In genomic region chr9:124879226-124879625, GRCh38 we compare ENCODE assay signal across 28 cellular contexts. TPM values are rescaled to one million over a fixed set of nuclear protein-coding genes. Genes with fewer than 3 reads are reported as not detected.
DNase-seq lines count a peak whose midpoint lies in the region; ATAC-seq, FAIRE-seq and TF ChIP-seq lines count a peak whose summit lies in the region.
"Had no signal": no experiment of that assay in that cellular context is flagged by ENCODE, and none has a peak within 500 bp of the region (broad histone marks: within the 10 kb centered on the region; RNA-seq: fewer than 3 reads in every experiment).

No MANE protein-coding gene starts in this region.

- H3K9me3 ChIP-seq in K562 (replicated peaks; ENCODE audit: control insufficient read depth, insufficient read depth, low read depth, low read length): no peaks in the 10 kb centered on the region
- no peaks in the 10 kb centered on the region for H3K9me3 ChIP-seq in upper lobe of right lung
- H3K9me3 ChIP-seq: A549, HAP-1, heart left ventricle, ovary, tibial nerve had no signal

- in situ Hi-C loops in K562 (cut with MboI): no loop called here

- peaks cover 4% of the 10 kb centered on the region; the same call in 1 of the 2 replicates for H4K20me1 ChIP-seq in K562 (replicated peaks; ENCODE audit: control insufficient read depth, insufficient read depth, low read length)

- H3K9me3 Mint-ChIP-seq in activated naive CD8-positive, alpha-beta T cell treated with anti-CD3 and anti-CD28 coated beads, Interleukin-2, amount 10 ng/mL, durations not matched to agents 7 days and 5 days: no peaks in the 10 kb centered on the region
- no peaks in the 10 kb centered on the region for H3K9me3 Mint-ChIP-seq in activated naive CD8-positive, alpha-beta T cell treated with anti-CD3 and anti-CD28 coated beads for 36 hours
- H3K9me3 Mint-ChIP-seq in memory B cell: no peaks in the 10 kb centered on the region
- H3K9me3 Mint-ChIP-seq: naive thymus-derived CD4-positive, alpha-beta T cell had no signal

- H3K4me1 ChIP-seq in K562 (replicated peaks in 1 of 2; ENCODE audit: control insufficient read depth in 2 of 2, insufficient read depth in 2 of 2, low read length in 2 of 2): no peaks in the 10 kb centered on the region; a peak in 1 of 5 replicates
- H3K4me1 ChIP-seq in upper lobe of right lung: peaks cover under 1% of the 10 kb centered on the region
- H3K4me1 ChIP-seq: A549, tibial nerve had no signal

- peaks cover 4% of the 10 kb centered on the region for H3K4me1 Mint-ChIP-seq in activated naive CD8-positive, alpha-beta T cell treated with anti-CD3 and anti-CD28 coated beads, Interleukin-2, amount 10 ng/mL, durations not matched to agents 7 days and 5 days
- H3K4me1 Mint-ChIP-seq in activated naive CD8-positive, alpha-beta T cell treated with anti-CD3 and anti-CD28 coated beads for 36 hours: peaks cover 2% of the 10 kb centered on the region
- peaks cover 6% of the 10 kb centered on the region for H3K4me1 Mint-ChIP-seq in memory B cell

- BruUV-seq in K562 (replicated peaks; lab: Mats Ljungman, UMichigan): no TSS peak

- H3K4me3 ChIP-seq in K562 (no peak overlapping the region), upper lobe of right lung (no peak overlapping the region)
- H3K4me3 ChIP-seq: A549, HAP-1, heart left ventricle, ovary, tibial nerve had no signal

- no peak for DNase-seq in activated naive CD8-positive, alpha-beta T cell treated with anti-CD3 and anti-CD28 coated beads, Interleukin-2, amount 10 ng/mL, durations not matched to agents 7 days and 5 days
- DNase-seq in activated naive CD8-positive, alpha-beta T cell treated with anti-CD3 and anti-CD28 coated beads for 36 hours: no peak
- no peak for DNase-seq in K562 (ENCODE audit: extremely low read depth in 1 of 4, low spot score in 3 of 4)
- DNase-seq in memory B cell (ENCODE audit: low spot score in 2 of 2): no peak
- DNase-seq in upper lobe of right lung: no peak
- DNase-seq in HuH-7.5 (ENCODE audit: low spot score): no peak
- DNase-seq in NCI-H1436 (lab: John Stamatoyannopoulos, UW): no peak
- no peak for DNase-seq in iPS-NIHi7 (ENCODE audit: extremely low spot score)
- DNase-seq: activated CD4-positive, alpha-beta T cell treated with anti-CD3 and anti-CD28 coated beads, Interleukin-2, amount 50 U/mL, for 1 hour; activated CD8-positive, alpha-beta memory T cell treated with anti-CD3 and anti-CD28 coated beads, Interleukin-2, amount 50 U/mL, for 48 hours; activated effector memory CD4-positive, alpha-beta T cell treated with Interleukin-2 at 50 U/mL for 16 hours; COR-L47; DMS79; erythroblast; GF-D8; left colon; NCI-H1092 treated with DMSO at 0.1 percent for 48 hours; NCI-H2081; NCI-H345; ovary; right cardiac atrium had no signal

- no peak for TF ChIP-seq RAD21 in K562 (CRISPR knock-in tag; conservative IDR thresholded peaks at IDR 0.05 in 1 of 2, IDR thresholded peaks at IDR 0.05 in 1 of 2)

- H3K36me3 ChIP-seq in K562 (ENCODE audit: control insufficient read depth, insufficient read depth, low read length) (peaks cover 77% of the 10 kb centered on the region), upper lobe of right lung (peaks cover 96% of the 10 kb centered on the region)
- H3K36me3 ChIP-seq: ovary had no signal

- intact Hi-C loops in K562 (cut with micrococcal nuclease): no loop called here
- intact Hi-C loops in upper lobe of right lung (cut with DNase I): no loop called here

- no peak for TF ChIP-seq POLR2A in K562 (conservative IDR thresholded peaks at IDR 0.05)

- H3K9ac ChIP-seq in K562 (ENCODE audit: insufficient read depth in 1 of 2, low read depth in 2 of 2, low read length in 2 of 2): peak overlapping the region in 1 of 2 experiments; percentile 75; a peak in 2 of 4 replicates

- no peak for TF ChIP-seq EP300 in K562 (IDR thresholded peaks at IDR 0.05; ENCODE audit: low read length)

- H3K27me3 Mint-ChIP-seq in activated naive CD8-positive, alpha-beta T cell treated with anti-CD3 and anti-CD28 coated beads, Interleukin-2, amount 10 ng/mL, durations not matched to agents 7 days and 5 days: no peaks in the 10 kb centered on the region
- no peaks in the 10 kb centered on the region for H3K27me3 Mint-ChIP-seq in activated naive CD8-positive, alpha-beta T cell treated with anti-CD3 and anti-CD28 coated beads for 36 hours
- no peaks in the 10 kb centered on the region for H3K27me3 Mint-ChIP-seq in memory B cell
- H3K27me3 Mint-ChIP-seq: naive thymus-derived CD4-positive, alpha-beta T cell had no signal

- peaks cover 16% of the 10 kb centered on the region for H3K79me2 ChIP-seq in K562 (ENCODE audit: control insufficient read depth, insufficient read depth, low read length)

- H3K27me3 ChIP-seq in K562 (ENCODE audit: control insufficient read depth in 2 of 2, insufficient read depth in 2 of 2, low read length in 2 of 2) (no peaks in the 10 kb centered on the region), upper lobe of right lung (no peaks in the 10 kb centered on the region)
- H3K27me3 ChIP-seq: heart left ventricle, ovary, tibial nerve had no signal

- CTCF ChIA-PET in K562 (lab: Yijun Ruan, JAX; ENCODE audit: low intra/inter-chr PET ratio): no interaction called here

- ATAC-seq in activated naive CD8-positive, alpha-beta T cell treated with anti-CD3 and anti-CD28 coated beads, Interleukin-2, amount 10 ng/mL, durations not matched to agents 7 days and 5 days (ENCODE audit: low read depth): no peak
- ATAC-seq in K562: no peak; the same call in 2 of the 3 replicates
- ATAC-seq in memory B cell (ENCODE audit: low read depth): no peak
- no peak for ATAC-seq in upper lobe of right lung
- ATAC-seq: A549; heart left ventricle; left colon; naive thymus-derived CD4-positive, alpha-beta T cell; right cardiac atrium had no signal

- no peaks in the 10 kb centered on the region for H3K9me1 ChIP-seq in K562 (ENCODE audit: control insufficient read depth, insufficient read depth, low read length)

- H2AFZ ChIP-seq in K562 (ENCODE audit: low read depth, low read length): no peak overlapping the region

- H3K27ac Mint-ChIP-seq in activated naive CD8-positive, alpha-beta T cell treated with anti-CD3 and anti-CD28 coated beads, Interleukin-2, amount 10 ng/mL, durations not matched to agents 7 days and 5 days: peak overlapping the region; percentile 13
- no peak overlapping the region for H3K27ac Mint-ChIP-seq in activated naive CD8-positive, alpha-beta T cell treated with anti-CD3 and anti-CD28 coated beads for 36 hours
- H3K27ac Mint-ChIP-seq in memory B cell: peak overlapping the region; percentile 28

- no peak for TF ChIP-seq CTCF in K562 (IDR thresholded peaks at IDR 0.05 in 2 of 3, conservative IDR thresholded peaks at IDR 0.05 in 1 of 3; ENCODE audit: insufficient read depth in 2 of 3, low read depth in 1 of 3, low read length in 3 of 3)
- TF ChIP-seq CTCF in upper lobe of right lung (IDR thresholded peaks at IDR 0.05): no peak

- no peak overlapping the region for H3K27ac ChIP-seq in K562 (ENCODE audit: extremely low read depth, low read depth, low read length)
- H3K27ac ChIP-seq in upper lobe of right lung: peak overlapping the region; percentile 36
- H3K27ac ChIP-seq: A549, heart left ventricle, tibial nerve had no signal

- FAIRE-seq in K562 (lab: Jason Lieb, UNC): no peak
- FAIRE-seq: A549 had no signal

- no peak overlapping the region for H3K4me3 Mint-ChIP-seq in activated naive CD8-positive, alpha-beta T cell treated with anti-CD3 and anti-CD28 coated beads, Interleukin-2, amount 10 ng/mL, durations not matched to agents 7 days and 5 days
- no peak overlapping the region for H3K4me3 Mint-ChIP-seq in activated naive CD8-positive, alpha-beta T cell treated with anti-CD3 and anti-CD28 coated beads for 36 hours
- no peak overlapping the region for H3K4me3 Mint-ChIP-seq in memory B cell
- H3K4me3 Mint-ChIP-seq: naive thymus-derived CD4-positive, alpha-beta T cell had no signal

- WGBS in K562 (ENCODE audit: insufficient coverage, low coverage, missing lambda C conversion rate): 79% methylated on average over 10 of the region's 10 CpGs

- POLR2A ChIA-PET in activated naive CD8-positive, alpha-beta T cell treated with anti-CD3 and anti-CD28 coated beads, Interleukin-2, amount 10 ng/mL, durations not matched to agents 7 days and 5 days (lab: Charles Lee): interaction anchor here (2.8 kb wide), 1 partner anchor 10 kb away, joined by 15 read pairs; no protein-coding TSS in a partner anchor
- POLR2A ChIA-PET in K562 (lab: Yijun Ruan, JAX): interaction anchor here (1.3 to 4.0 kb wide), 6 partner anchors 9 to 42 kb away, joined by 3 to 30 read pairs (median 9); partner anchors contain the start of genes ARPC5L and RPL35

- no peak overlapping the region for H3K4me2 ChIP-seq in K562 (ENCODE audit: insufficient read depth, low read length)
- H3K4me2 ChIP-seq: A549 had no signal

- peaks cover 25% of the 10 kb centered on the region for H3K36me3 Mint-ChIP-seq in activated naive CD8-positive, alpha-beta T cell treated with anti-CD3 and anti-CD28 coated beads, Interleukin-2, amount 10 ng/mL, durations not matched to agents 7 days and 5 days
- peaks cover 17% of the 10 kb centered on the region for H3K36me3 Mint-ChIP-seq in activated naive CD8-positive, alpha-beta T cell treated with anti-CD3 and anti-CD28 coated beads for 36 hours
- H3K36me3 Mint-ChIP-seq in memory B cell: peaks cover 18% of the 10 kb centered on the region

RNA-seq across cellular contexts. Expression of gene ARPC5L, which starts 17.3 kb away (rescaled TPM):
- total RNA-seq in activated naive CD8-positive, alpha-beta T cell treated with anti-CD3 and anti-CD28 coated beads, Interleukin-2, amount 10 ng/mL, durations not matched to agents 7 days and 5 days: 10 to 100 TPM; 68.2 to 70.2 TPM
- 100 to 1,000 TPM; 102 to 104 TPM for total RNA-seq in activated naive CD8-positive, alpha-beta T cell treated with anti-CD3 and anti-CD28 coated beads for 36 hours
- total RNA-seq in K562 (2011; cell fraction: chromatin; rRNA removed; ENCODE audit: low replicate concordance): 58.8 and 69.4 TPM in 2 replicates
- total RNA-seq in K562 (2011; cell fraction: nucleolus; rRNA removed): 35.7 and 42.4 TPM in 2 replicates
- total RNA-seq in K562 (2011; cell fraction: nucleoplasm; rRNA removed): 46.7 and 58.8 TPM in 2 replicates
- total RNA-seq in K562 (2014; rRNA removed): 63.8 and 64.3 TPM in 2 replicates
- 56.8 and 63.7 TPM in 2 replicates for total RNA-seq in K562 (2014; rRNA removed; fragmentation: Illumina TruSeq; extraction: Trizol)
- total RNA-seq in K562 (2015; rRNA removed; fragmentation: Illumina TruSeq; extraction: Trizol): 63.9 and 64.1 TPM in 2 replicates
- total RNA-seq in K562 (2021): 58.1 and 65.2 TPM in 2 replicates
- polyA plus RNA-seq in K562 (2011; rRNA removed): 62.9 and 89.7 TPM in 2 replicates
- 44.8 TPM in 2 replicates for polyA plus RNA-seq in K562 (2011; cell fraction: cytosol; rRNA removed)
- 26.6 and 32.7 TPM in 2 replicates for polyA plus RNA-seq in K562 (2011; cell fraction: nucleus; rRNA removed)
- polyA plus RNA-seq in K562 (2012): 58.5 and 69.9 TPM in 2 replicates
- 50.7 and 51.8 TPM in 2 replicates for polyA plus RNA-seq in K562 (2014; fragmentation: Illumina TruSeq; extraction: Trizol)
- polyA plus RNA-seq in K562 (2014; fragmentation: Nextera tagmentation; extraction: Ambion mirVana): 10 to 100 TPM; 25.4 to 26.3 TPM
- 111 and 113 TPM in 2 replicates for polyA plus RNA-seq in K562 (2014; rRNA removed)
- 42.7 and 53.5 TPM in 2 replicates for polyA minus RNA-seq in K562 (2011; rRNA and poly(A)+ RNA removed)
- polyA minus RNA-seq in K562 (2011; cell fraction: cytosol; rRNA and poly(A)+ RNA removed): 15.4 and 22.6 TPM in 2 replicates
- polyA minus RNA-seq in K562 (2011; cell fraction: nucleus; rRNA and poly(A)+ RNA removed): 12.3 and 12.5 TPM in 2 replicates
- 42.1 TPM for total RNA-seq in upper lobe of right lung

RNA-seq across cellular contexts. Expression of gene RPL35, which starts 17.5 kb away (rescaled TPM):
- 1,000 to 10,000 TPM; 1,398 to 1,411 TPM for total RNA-seq in activated naive CD8-positive, alpha-beta T cell treated with anti-CD3 and anti-CD28 coated beads, Interleukin-2, amount 10 ng/mL, durations not matched to agents 7 days and 5 days
- 1,000 to 10,000 TPM; 2,220 to 2,231 TPM for total RNA-seq in activated naive CD8-positive, alpha-beta T cell treated with anti-CD3 and anti-CD28 coated beads for 36 hours
- 82.3 and 233 TPM in 2 replicates for total RNA-seq in K562 (2011; cell fraction: chromatin; rRNA removed; ENCODE audit: low replicate concordance)
- 710 and 759 TPM in 2 replicates for total RNA-seq in K562 (2011; cell fraction: nucleolus; rRNA removed)
- total RNA-seq in K562 (2011; cell fraction: nucleoplasm; rRNA removed): 556 and 654 TPM in 2 replicates
- total RNA-seq in K562 (2014; rRNA removed) (3,379 and 5,070 TPM in 2 replicates), K562 (2014; rRNA removed; fragmentation: Illumina TruSeq; extraction: Trizol) (1,284 and 1,755 TPM in 2 replicates), K562 (2015; rRNA removed; fragmentation: Illumina TruSeq; extraction: Trizol) (3,383 and 3,546 TPM in 2 replicates), K562 (2021) (2,106 and 2,300 TPM in 2 replicates), upper lobe of right lung (794 TPM)
- polyA plus RNA-seq in K562 (2011; rRNA removed) (2,343 and 2,530 TPM in 2 replicates), K562 (2014; fragmentation: Illumina TruSeq; extraction: Trizol) (3,405 and 3,414 TPM in 2 replicates), K562 (2014; fragmentation: Nextera tagmentation; extraction: Ambion mirVana) (1,000 to 10,000 TPM; 4,709 to 5,101 TPM), K562 (2014; rRNA removed) (4,604 and 5,028 TPM in 2 replicates)
- 2,634 and 3,242 TPM in 2 replicates for polyA plus RNA-seq in K562 (2011; cell fraction: cytosol; rRNA removed)
- 2,032 and 2,780 TPM in 2 replicates for polyA plus RNA-seq in K562 (2011; cell fraction: nucleus; rRNA removed)
- 2,776 and 4,833 TPM in 2 replicates for polyA plus RNA-seq in K562 (2012)
- 286 and 426 TPM in 2 replicates for polyA minus RNA-seq in K562 (2011; rRNA and poly(A)+ RNA removed)
- 256 and 334 TPM in 2 replicates for polyA minus RNA-seq in K562 (2011; cell fraction: cytosol; rRNA and poly(A)+ RNA removed)
- polyA minus RNA-seq in K562 (2011; cell fraction: nucleus; rRNA and poly(A)+ RNA removed): 214 and 338 TPM in 2 replicates

RNA-seq across cellular contexts. Expression of gene WDR38, which starts 26.0 kb away (rescaled TPM):
- total RNA-seq in activated naive CD8-positive, alpha-beta T cell treated with anti-CD3 and anti-CD28 coated beads, Interleukin-2, amount 10 ng/mL, durations not matched to agents 7 days and 5 days: not detected
- not detected for total RNA-seq in activated naive CD8-positive, alpha-beta T cell treated with anti-CD3 and anti-CD28 coated beads for 36 hours
- not detected in 2 replicates for total RNA-seq in K562 (2011; cell fraction: chromatin; rRNA removed; ENCODE audit: low replicate concordance)
- total RNA-seq in K562 (2011; cell fraction: nucleolus; rRNA removed): not detected in 2 replicates
- total RNA-seq in K562 (2011; cell fraction: nucleoplasm; rRNA removed): not detected in 2 replicates
- total RNA-seq in K562 (2014; rRNA removed) (not detected in 2 replicates), K562 (2014; rRNA removed; fragmentation: Illumina TruSeq; extraction: Trizol) (not detected in 2 replicates), K562 (2015; rRNA removed; fragmentation: Illumina TruSeq; extraction: Trizol) (not detected in 2 replicates), K562 (2021) (not detected in 2 replicates), upper lobe of right lung (not detected)
- polyA plus RNA-seq in K562 (2011; rRNA removed) (not detected in 2 replicates), K562 (2014; fragmentation: Illumina TruSeq; extraction: Trizol) (not detected in 2 replicates), K562 (2014; fragmentation: Nextera tagmentation; extraction: Ambion mirVana) (not detected), K562 (2014; rRNA removed) (not detected in 2 replicates)
- not detected in 2 replicates for polyA plus RNA-seq in K562 (2011; cell fraction: cytosol; rRNA removed)
- polyA plus RNA-seq in K562 (2011; cell fraction: nucleus; rRNA removed): not detected in 2 replicates
- polyA plus RNA-seq in K562 (2012): 0.05 TPM in 1 of 2 replicates, not detected in the other
- not detected in 2 replicates for polyA minus RNA-seq in K562 (2011; rRNA and poly(A)+ RNA removed)
- polyA minus RNA-seq in K562 (2011; cell fraction: cytosol; rRNA and poly(A)+ RNA removed): not detected in 2 replicates
- not detected in 2 replicates for polyA minus RNA-seq in K562 (2011; cell fraction: nucleus; rRNA and poly(A)+ RNA removed)
- total RNA-seq: fibroblast of villous mesenchyme; heart left ventricle; left colon; naive thymus-derived CD4-positive, alpha-beta T cell; right cardiac atrium had no signal
- polyA plus RNA-seq: A549; BJ; naive thymus-derived CD4-positive, alpha-beta T cell; ovary had no signal
